17 cellular contexts compared by ENCODE assay signal in genomic region chr10:47025253-47025539, GRCh38.
A peak's percentile ranks its signal among the peaks of the same experiment; 100 is the strongest.
DNase-seq lines count a peak whose midpoint lies in the region; ATAC-seq, FAIRE-seq and TF ChIP-seq lines count a peak whose summit lies in the region.
"Had no signal": no experiment of that assay in that cellular context is flagged by ENCODE, and none has a peak within 500 bp of the region (broad histone marks: within the 10 kb centered on the region; RNA-seq: fewer than 3 reads in every experiment).

No MANE protein-coding gene starts in this region.

- no peaks in the 10 kb centered on the region for H3K4me1 ChIP-seq in A549
- peaks cover 14% of the 10 kb centered on the region for H3K4me1 ChIP-seq in HepG2 (ENCODE audit: insufficient read depth, low read length)
- H3K4me1 ChIP-seq: Caco-2, esophagus squamous epithelium, parathyroid adenoma, Peyer's patch, uterus had no signal

- BruUV-seq in HepG2 (replicated peaks; lab: Mats Ljungman, UMichigan): no TSS peak

- no peak for TF ChIP-seq EP300 in A549 (IDR thresholded peaks at IDR 0.05)
- TF ChIP-seq EP300 in HepG2 (IDR thresholded peaks at IDR 0.05; ENCODE audit: low read depth in 2 of 2, low read length in 2 of 2): no peak
- TF ChIP-seq EP300 in HepG2 (CRISPR knock-in tag; IDR thresholded peaks at IDR 0.05; ENCODE audit: borderline replicate concordance): no peak

- CTCF ChIA-PET in A549 (lab: Yijun Ruan, JAX): interaction anchor here (0.7 to 4.0 kb wide), 52 partner anchors 10 to 797 kb away, joined by 3 to 131 read pairs (median 6); partner anchors contain the start of genes GDF10, GDF2 and RBP3
- CTCF ChIA-PET in activated CD4-positive, alpha-beta memory T cell treated with anti-CD3 and anti-CD28 coated beads, Interleukin-2, amount 10 ng/mL, durations not matched to agents 7 days and 5 days (lab: Charles Lee): interaction anchor here (1.2 to 2.7 kb wide), 9 partner anchors 8 to 318 kb away, joined by 3 to 32 read pairs (median 7); no protein-coding TSS in a partner anchor
- CTCF ChIA-PET in HepG2 (lab: Yijun Ruan, JAX; ENCODE audit: low intra/inter-chr PET ratio, low total read pairs): interaction anchor here (1.0 to 3.0 kb wide), 3 partner anchors 284 to 315 kb away, joined by 3 to 18 read pairs (median 4); no protein-coding TSS in a partner anchor

- H3K4me1 Mint-ChIP-seq in activated CD4-positive, alpha-beta memory T cell treated with anti-CD3 and anti-CD28 coated beads, Interleukin-2, amount 10 ng/mL, durations not matched to agents 7 days and 5 days: no peaks in the 10 kb centered on the region
- H3K4me1 Mint-ChIP-seq in activated T-helper 17 cell treated with anti-CD3 and anti-CD28 coated beads, Interleukin-2, amount 50 U/mL, for 72 hours: peaks cover 5% of the 10 kb centered on the region
- H3K4me1 Mint-ChIP-seq in type B pancreatic cell (ENCODE audit: unreplicated experiment): peaks cover 8% of the 10 kb centered on the region
- H3K4me1 Mint-ChIP-seq: B cell had no signal

- TF ChIP-seq POLR2A in A549 (IDR thresholded peaks at IDR 0.05; ENCODE audit: low read length) (no peak), HepG2 (IDR thresholded peaks at IDR 0.05; ENCODE audit: insufficient read depth in 1 of 2, low read depth in 2 of 2, low read length in 2 of 2) (no peak)

- peaks cover 4 to 32% of the 10 kb centered on the region in 2 experiments for H3K27me3 ChIP-seq in HepG2 (ENCODE audit: control insufficient read depth in 1 of 2, insufficient read depth in 2 of 2, low read length in 2 of 2)
- H3K27me3 ChIP-seq: esophagus squamous epithelium, Peyer's patch, uterus had no signal

- H3K9me3 ChIP-seq in A549 (0 out of 3 replicates have a peak, but pooled peaks cover 4% of the 10 kb centered on the region), HepG2 (ENCODE audit: low read length) (no peaks in the 10 kb centered on the region)
- H3K9me3 ChIP-seq: Caco-2, esophagus squamous epithelium, Peyer's patch, uterus had no signal

- TF ChIP-seq RAD21 in A549 (conservative IDR thresholded peaks at IDR 0.05 in 1 of 2, IDR thresholded peaks at IDR 0.05 in 1 of 2) (no peak), HepG2 (CRISPR knock-in tag; IDR thresholded peaks at IDR 0.05) (no peak)

- H3K4me2 ChIP-seq in A549 (no peak overlapping the region), HepG2 (ENCODE audit: low read depth, low read length) (no peak overlapping the region)

- no peak overlapping the region for H3K4me3 Mint-ChIP-seq in activated CD4-positive, alpha-beta memory T cell treated with anti-CD3 and anti-CD28 coated beads, Interleukin-2, amount 10 ng/mL, durations not matched to agents 7 days and 5 days
- H3K4me3 Mint-ChIP-seq in activated T-helper 17 cell treated with anti-CD3 and anti-CD28 coated beads, Interleukin-2, amount 50 U/mL, for 72 hours: no peak overlapping the region
- no peak overlapping the region for H3K4me3 Mint-ChIP-seq in type B pancreatic cell
- H3K4me3 Mint-ChIP-seq: activated naive CD8-positive, alpha-beta T cell; B cell had no signal

- no peak for FAIRE-seq in A549 (lab: Jason Lieb, UNC)
- no peak for FAIRE-seq in HepG2 (lab: Jason Lieb, UNC)

- peak; percentile 22 to 24; a peak in 4 of 6 replicates for ATAC-seq in A549
- ATAC-seq in GM21381 (IDR thresholded peaks at IDR 0.05; ENCODE audit: unreplicated experiment): peak; percentile 22
- ATAC-seq in HepG2: no peak
- ATAC-seq in activated T-helper 17 cell treated with anti-CD3 and anti-CD28 coated beads, Interleukin-2, amount 50 U/mL, for 72 hours (replicated peaks): no peak

- DNase-seq in A549 (ENCODE audit: low read depth in 1 of 2, low spot score in 1 of 2) (no peak), HepG2 (ENCODE audit: low spot score) (no peak), activated gamma-delta T cell (lab: John Stamatoyannopoulos, UW) (no peak), type B pancreatic cell (ENCODE audit: extremely low spot score, unreplicated experiment) (no peak), amygdala (lab: John Stamatoyannopoulos, UW) (no peak)
- peak; percentile 14 for DNase-seq in activated CD4-positive, alpha-beta memory T cell treated with anti-CD3 and anti-CD28 coated beads, Interleukin-2, amount 10 ng/mL, durations not matched to agents 7 days and 5 days
- DNase-seq: esophagus squamous epithelium had no signal

- H3K36me3 Mint-ChIP-seq in activated CD4-positive, alpha-beta memory T cell treated with anti-CD3 and anti-CD28 coated beads, Interleukin-2, amount 10 ng/mL, durations not matched to agents 7 days and 5 days (ENCODE audit: low read depth): no peaks in the 10 kb centered on the region
- H3K36me3 Mint-ChIP-seq in activated T-helper 17 cell treated with anti-CD3 and anti-CD28 coated beads, Interleukin-2, amount 50 U/mL, for 72 hours (ENCODE audit: low read depth): no peaks in the 10 kb centered on the region
- H3K36me3 Mint-ChIP-seq in type B pancreatic cell: no peaks in the 10 kb centered on the region
- H3K36me3 Mint-ChIP-seq: activated naive CD8-positive, alpha-beta T cell had no signal

- H3K9me3 Mint-ChIP-seq in activated CD4-positive, alpha-beta memory T cell treated with anti-CD3 and anti-CD28 coated beads, Interleukin-2, amount 10 ng/mL, durations not matched to agents 7 days and 5 days: no peaks in the 10 kb centered on the region
- no peaks in the 10 kb centered on the region for H3K9me3 Mint-ChIP-seq in activated T-helper 17 cell treated with anti-CD3 and anti-CD28 coated beads, Interleukin-2, amount 50 U/mL, for 72 hours
- H3K9me3 Mint-ChIP-seq in type B pancreatic cell: no peaks in the 10 kb centered on the region

- POLR2A ChIA-PET in A549 (lab: Yijun Ruan, JAX) (no interaction called here), HepG2 (lab: Yijun Ruan, JAX) (no interaction called here)
- POLR2A ChIA-PET in activated CD4-positive, alpha-beta memory T cell treated with anti-CD3 and anti-CD28 coated beads, Interleukin-2, amount 10 ng/mL, durations not matched to agents 7 days and 5 days (lab: Charles Lee): interaction anchor here (0.9 kb wide), 1 partner anchor 287 kb away, joined by 3 read pairs; no protein-coding TSS in a partner anchor

- no peak overlapping the region; a peak in 1 of 6 replicates for H3K27ac ChIP-seq in A549
- H3K27ac ChIP-seq in HepG2 (ENCODE audit: extremely low read length, insufficient read depth, low read length): no peak overlapping the region
- H3K27ac ChIP-seq: esophagus squamous epithelium, HL-60, parathyroid adenoma, Peyer's patch, SK-N-MC, uterus had no signal

- no peak overlapping the region for H3K9ac ChIP-seq in HepG2 (ENCODE audit: insufficient read depth, low read depth, low read length)
- H3K9ac ChIP-seq: parathyroid adenoma had no signal

- no peak overlapping the region for H3K27ac Mint-ChIP-seq in activated CD4-positive, alpha-beta memory T cell treated with anti-CD3 and anti-CD28 coated beads, Interleukin-2, amount 10 ng/mL, durations not matched to agents 7 days and 5 days
- H3K27ac Mint-ChIP-seq in activated T-helper 17 cell treated with anti-CD3 and anti-CD28 coated beads, Interleukin-2, amount 50 U/mL, for 72 hours: no peak overlapping the region
- no peak overlapping the region for H3K27ac Mint-ChIP-seq in type B pancreatic cell
- H3K27ac Mint-ChIP-seq: activated naive CD8-positive, alpha-beta T cell; B cell had no signal

- H3K4me3 ChIP-seq in A549 (no peak overlapping the region), HepG2 (replicated peaks in 1 of 3; ENCODE audit: insufficient read depth in 1 of 3, low read depth in 2 of 3, low read length in 3 of 3) (no peak overlapping the region)
- H3K4me3 ChIP-seq: esophagus squamous epithelium, Peyer's patch, SK-N-MC, uterus had no signal

- H2AFZ ChIP-seq in HepG2 (ENCODE audit: low read length): no peak overlapping the region
- H2AFZ ChIP-seq: parathyroid adenoma had no signal

- WGBS in A549 (ENCODE audit: missing lambda C conversion rate): 68% methylated on average over 4 of the region's 4 CpGs
- WGBS in HepG2 (ENCODE audit: low lambda C conversion rate): 39% methylated on average over 3 of the region's 4 CpGs

- H3K36me3 ChIP-seq in HepG2 (replicated peaks in 1 of 2; ENCODE audit: control insufficient read depth in 1 of 2, insufficient read depth in 2 of 2, low read length in 2 of 2): no peaks in the 10 kb centered on the region
- H3K36me3 ChIP-seq: esophagus squamous epithelium, Peyer's patch, uterus had no signal

- in situ Hi-C loops in HepG2 (cut with HindIII; ENCODE audit: extremely low pct_ligation_motif_present, low pct_unique_long_range_greater_than_20kb): loop anchor here (10.0 kb wide), 1 partner anchor 280 kb away; the partner anchor contains the start of gene GDF10

- intact Hi-C loops in HepG2 (cut with micrococcal nuclease; ENCODE audit: unreplicated experiment): no loop called here

- no peaks in the 10 kb centered on the region for H3K27me3 Mint-ChIP-seq in activated CD4-positive, alpha-beta memory T cell treated with anti-CD3 and anti-CD28 coated beads, Interleukin-2, amount 10 ng/mL, durations not matched to agents 7 days and 5 days
- peaks cover 7% of the 10 kb centered on the region for H3K27me3 Mint-ChIP-seq in activated T-helper 17 cell treated with anti-CD3 and anti-CD28 coated beads, Interleukin-2, amount 50 U/mL, for 72 hours
- peaks cover 4% of the 10 kb centered on the region for H3K27me3 Mint-ChIP-seq in type B pancreatic cell
- H3K27me3 Mint-ChIP-seq: activated naive CD8-positive, alpha-beta T cell had no signal

- no peak for TF ChIP-seq CTCF in A549 (IDR thresholded peaks at IDR 0.05)
- no peak for TF ChIP-seq CTCF in HepG2 (CRISPR knock-in tag; IDR thresholded peaks at IDR 0.05)
- TF ChIP-seq CTCF in type B pancreatic cell (conservative IDR thresholded peaks at IDR 0.05): no peak

- H3K79me2 ChIP-seq in HepG2 (ENCODE audit: insufficient read depth, low read length): no peaks in the 10 kb centered on the region
- H3K79me2 ChIP-seq: parathyroid adenoma had no signal

- H4K20me1 ChIP-seq in HepG2 (ENCODE audit: insufficient read depth, low read length): no peaks in the 10 kb centered on the region

TF ChIP-seq in A549, 52 proteins besides CTCF, POLR2A, EP300 and RAD21 (continues in another document):
- TF ChIP-seq SMC3 (IDR thresholded peaks at IDR 0.05) (no peak), EHMT2 (IDR thresholded peaks at IDR 0.05; ENCODE audit: low read depth) (no peak), KDM1A (IDR thresholded peaks at IDR 0.05; ENCODE audit: low read depth) (peak; percentile 52; the same call in 1 of the 2 replicates)

TF ChIP-seq in HepG2, 621 proteins besides CTCF, POLR2A, EP300 and RAD21:
- TF ChIP-seq ZNF572 (CRISPR knock-in tag; IDR thresholded peaks at IDR 0.05): no peak
- TF ChIP-seq ZNF768 (CRISPR knock-in tag; IDR thresholded peaks at IDR 0.05): peak; percentile 95

Comparison
In these comparisons a context has a peak if more than half of its experiments do, and no peak if none do; other contexts are left out.
1. ATAC-seq: peak in A549 (2 of 2) and GM21381 (single experiment); none in HepG2 (single experiment) and activated T-helper 17 cell treated with anti-CD3 and anti-CD28 coated beads, Interleukin-2, amount 50 U/mL, for 72 hours (single experiment).
2. Of the 38 proteins assayed by ChIP-seq in both HepG2 and A549: peak only in HepG2: none; only in A549: KDM1A and ZFP36; in both: none; in neither: 36.